Comparison of ENCODE assay signal across 6 cellular contexts in the genomic region with DNA sequence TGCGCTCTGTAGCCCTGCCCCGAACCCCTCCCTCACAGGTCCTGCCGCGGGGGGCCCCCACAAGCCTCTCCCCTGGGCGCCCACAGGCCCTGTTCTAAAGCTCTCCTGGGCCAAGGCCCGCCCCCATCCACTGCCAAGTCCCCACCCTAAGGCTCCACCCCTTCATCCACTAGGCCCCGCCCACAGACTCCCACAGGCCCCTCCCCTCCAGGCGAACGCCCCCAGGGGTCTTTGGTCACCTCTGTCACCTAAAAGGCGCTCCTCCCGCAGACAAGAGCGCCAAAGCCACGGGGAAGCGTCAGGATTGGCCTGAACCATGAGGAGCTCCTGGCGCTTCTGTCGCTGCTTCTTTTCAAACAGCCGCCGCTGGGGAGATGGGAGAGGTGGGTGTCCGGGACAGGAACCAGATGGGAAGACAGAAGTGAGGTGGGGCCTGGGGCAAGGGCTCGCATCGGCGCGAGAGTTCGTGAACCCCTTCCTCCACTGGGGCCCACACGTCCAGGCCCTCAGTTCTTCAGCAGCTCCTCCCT. TPM values are rescaled to one million over a fixed set of nuclear protein-coding genes. Genes with fewer than 3 reads are reported as not detected.
DNase-seq lines count a peak whose midpoint lies in the region; ATAC-seq and TF ChIP-seq lines count a peak whose summit lies in the region.

No MANE protein-coding gene starts in this region.

- no peaks in the 10 kb centered on the region for H3K27me3 ChIP-seq in iPS DF 6.9 (ENCODE audit: control insufficient read depth, insufficient read depth, low read length)
- H3K27me3 ChIP-seq in upper lobe of left lung: no peaks in the 10 kb centered on the region

- no peak overlapping the region for H3K27ac ChIP-seq in iPS DF 6.9 (ENCODE audit: low read length)
- peak overlapping the region in 3 of 4 donors; percentile 53 to 74 (median 54) for H3K27ac ChIP-seq in upper lobe of left lung

- no peaks in the 10 kb centered on the region for H3K9me3 Mint-ChIP-seq in activated CD4-positive, alpha-beta memory T cell treated with anti-CD3 and anti-CD28 coated beads, Interleukin-2, amount 10 ng/mL, durations not matched to agents 7 days and 5 days

- H3K27me3 Mint-ChIP-seq in activated CD4-positive, alpha-beta memory T cell treated with anti-CD3 and anti-CD28 coated beads, Interleukin-2, amount 10 ng/mL, durations not matched to agents 7 days and 5 days: peaks cover 19% of the 10 kb centered on the region

- H3K4me1 ChIP-seq in iPS DF 6.9 (ENCODE audit: control insufficient read depth, insufficient read depth, low read length): peaks cover 1% of the 10 kb centered on the region; the same call in 1 of the 2 replicates
- peaks cover 16 to 29% (median 24%) of the 10 kb centered on the region in 4 donors for H3K4me1 ChIP-seq in upper lobe of left lung

- H3K4me3 ChIP-seq in iPS DF 6.9 (ENCODE audit: low read length) (peak overlapping the region; percentile 6; the same call in 1 of the 2 replicates), upper lobe of left lung (peak overlapping the region in 3 of 4 donors; percentile 26 to 52 (median 51))

- H3K36me3 Mint-ChIP-seq in activated CD4-positive, alpha-beta memory T cell treated with anti-CD3 and anti-CD28 coated beads, Interleukin-2, amount 10 ng/mL, durations not matched to agents 7 days and 5 days (ENCODE audit: low read depth): peaks cover 10% of the 10 kb centered on the region

- H3K4me3 Mint-ChIP-seq in activated CD4-positive, alpha-beta memory T cell treated with anti-CD3 and anti-CD28 coated beads, Interleukin-2, amount 10 ng/mL, durations not matched to agents 7 days and 5 days: no peak overlapping the region

- no CpG with 5 or more reads among the region's 25 CpGs for WGBS in iPS DF 6.9 (ENCODE audit: insufficient coverage, insufficient read length)
- 28 to 39% methylated on average over 22 to 25 of the region's 25 CpGs for WGBS in upper lobe of left lung, 2 donors

- H3K4me1 Mint-ChIP-seq in activated CD4-positive, alpha-beta memory T cell treated with anti-CD3 and anti-CD28 coated beads, Interleukin-2, amount 10 ng/mL, durations not matched to agents 7 days and 5 days: peaks cover 30% of the 10 kb centered on the region

- no peak overlapping the region for H3K27ac Mint-ChIP-seq in activated CD4-positive, alpha-beta memory T cell treated with anti-CD3 and anti-CD28 coated beads, Interleukin-2, amount 10 ng/mL, durations not matched to agents 7 days and 5 days

- ATAC-seq in upper lobe of left lung (ENCODE audit: low FRiP score in 2 of 2) (peak; percentile 56 to 68), GM19328 (IDR thresholded peaks at IDR 0.05; ENCODE audit: unreplicated experiment) (no peak)

- H3K36me3 ChIP-seq in iPS DF 6.9 (ENCODE audit: control insufficient read depth, insufficient read depth, low read length): no peaks in the 10 kb centered on the region
- H3K36me3 ChIP-seq in upper lobe of left lung: no peaks in the 10 kb centered on the region

- peak; percentile 44 for DNase-seq in 8988T
- DNase-seq in activated CD4-positive, alpha-beta memory T cell treated with anti-CD3 and anti-CD28 coated beads, Interleukin-2, amount 10 ng/mL, durations not matched to agents 7 days and 5 days: peak; percentile 29
- DNase-seq in iPS DF 6.9 (ENCODE audit: low read depth, low spot score): no peak
- peak; percentile 56 to 84 for DNase-seq in upper lobe of left lung
- no peak for DNase-seq in NOMO-1 (lab: John Stamatoyannopoulos, UW; ENCODE audit: unreplicated experiment in 2 of 2)

- POLR2A ChIA-PET in activated CD4-positive, alpha-beta memory T cell treated with anti-CD3 and anti-CD28 coated beads, Interleukin-2, amount 10 ng/mL, durations not matched to agents 7 days and 5 days (lab: Charles Lee): interaction anchor here (1.0 to 5.2 kb wide), 2 partner anchors 15 to 21 kb away, joined by 5 to 43 read pairs; partner anchors contain the start of gene PPP1R15A

- no peak for TF ChIP-seq CTCF in upper lobe of left lung (IDR thresholded peaks at IDR 0.05)

- TF ChIP-seq EP300 in upper lobe of left lung (IDR thresholded peaks at IDR 0.05): no peak

- CTCF ChIA-PET in activated CD4-positive, alpha-beta memory T cell treated with anti-CD3 and anti-CD28 coated beads, Interleukin-2, amount 10 ng/mL, durations not matched to agents 7 days and 5 days (lab: Charles Lee): interaction anchor here (0.8 to 1.3 kb wide), 3 partner anchors 49 to 97 kb away, joined by 3 read pairs; partner anchors contain the start of genes GYS1 and RUVBL2

- TF ChIP-seq POLR2A in upper lobe of left lung (IDR thresholded peaks at IDR 0.05): no peak

- no peaks in the 10 kb centered on the region for H3K9me3 ChIP-seq in iPS DF 6.9 (ENCODE audit: control insufficient read depth, insufficient read depth, low read length)
- H3K9me3 ChIP-seq in upper lobe of left lung: no peaks in the 10 kb centered on the region

RNA-seq across cellular contexts. Expression of gene TULP2, which starts 2.3 kb away (rescaled TPM):
- under 1 TPM in 1 of 2 experiments, not detected in 1; 0.13 TPM for total RNA-seq in activated CD4-positive, alpha-beta memory T cell treated with anti-CD3 and anti-CD28 coated beads, Interleukin-2, amount 10 ng/mL, durations not matched to agents 7 days and 5 days
- total RNA-seq in upper lobe of left lung: 1 to 10 TPM in 1 of 6 donors, under 1 TPM in 2, not detected in 3; 0.30 to 4.9 (median 0.86) TPM

RNA-seq across cellular contexts. Expression of gene NUCB1, which starts 3.9 kb away (rescaled TPM):
- total RNA-seq in activated CD4-positive, alpha-beta memory T cell treated with anti-CD3 and anti-CD28 coated beads, Interleukin-2, amount 10 ng/mL, durations not matched to agents 7 days and 5 days: 100 to 1,000 TPM; 287 to 300 TPM
- total RNA-seq in upper lobe of left lung: 100 to 1,000 TPM; 278 to 463 (median 341) TPM

RNA-seq across cellular contexts. Expression of gene PPP1R15A, which starts 24.0 kb away (rescaled TPM):
- 10 to 100 TPM; 77.2 to 81.4 TPM for total RNA-seq in activated CD4-positive, alpha-beta memory T cell treated with anti-CD3 and anti-CD28 coated beads, Interleukin-2, amount 10 ng/mL, durations not matched to agents 7 days and 5 days
- total RNA-seq in upper lobe of left lung: 100 to 1,000 TPM in 5 of 6 donors, 10 to 100 TPM in 1; 96.2 to 194 (median 114) TPM

RNA-seq across cellular contexts. Expression of gene PLEKHA4, which starts 27.8 kb away (rescaled TPM):
- total RNA-seq in activated CD4-positive, alpha-beta memory T cell treated with anti-CD3 and anti-CD28 coated beads, Interleukin-2, amount 10 ng/mL, durations not matched to agents 7 days and 5 days: 1 to 10 TPM; 4.5 to 5.5 TPM
- 10 to 100 TPM in 5 of 6 donors, 1 to 10 TPM in 1; 6.3 to 34.9 (median 21.2) TPM for total RNA-seq in upper lobe of left lung

RNA-seq across cellular contexts. Expression of gene DHDH, which starts 37.2 kb away (rescaled TPM):
- total RNA-seq in activated CD4-positive, alpha-beta memory T cell treated with anti-CD3 and anti-CD28 coated beads, Interleukin-2, amount 10 ng/mL, durations not matched to agents 7 days and 5 days: 1 to 10 TPM; 1.6 to 2.9 TPM
- total RNA-seq in upper lobe of left lung: 1 to 10 TPM; 1.9 to 6.3 (median 2.8) TPM

Comparison
In these comparisons a context has a peak if more than half of its experiments do, and no peak if none do; other contexts are left out.
1. DNase-seq: peak in 8988T (single experiment), activated CD4-positive, alpha-beta memory T cell treated with anti-CD3 and anti-CD28 coated beads, Interleukin-2, amount 10 ng/mL, durations not matched to agents 7 days and 5 days (single experiment) and upper lobe of left lung (2 of 2); none in iPS DF 6.9 (single experiment) and NOMO-1 (0 of 2).